Comparison of ENCODE assay signal across 1 cellular context in genomic region chr17:22217135-22217534, GRCh38.
TF ChIP-seq lines count a peak whose summit lies in the region.

No MANE protein-coding gene starts in this region.

TF ChIP-seq in GM23338, 12 proteins besides CTCF, POLR2A, EP300 and RAD21 (continued from another document):
- no peak for TF ChIP-seq ZNF462 (CRISPR knock-in tag; IDR thresholded peaks at IDR 0.05)
TF ChIP-seq in GM23338: peak in this region for 0.
